Comparison of ENCODE assay signal across 8 cellular contexts in genomic region chr7:100602889-100603696, GRCh38. TPM values are rescaled to one million over a fixed set of nuclear protein-coding genes. Genes with fewer than 3 reads are reported as not detected.
DNase-seq lines count a peak whose midpoint lies in the region; ATAC-seq lines count a peak whose summit lies in the region.

No MANE protein-coding gene starts in this region.

- no peaks in the 10 kb centered on the region for H3K36me3 Mint-ChIP-seq in T-helper 2 cell treated with Interferon-gamma antibody and Interleukin-4, amounts not matched to agents 5 μg/mL and 100 μg/mL, for 36 hours (ENCODE audit: low read depth)

- 89% methylated on average over 20 of the region's 20 CpGs for WGBS in thymus

- ATAC-seq in HG02623 (IDR thresholded peaks at IDR 0.05; ENCODE audit: unreplicated experiment) = no peak

- no peaks in the 10 kb centered on the region for H3K9me3 Mint-ChIP-seq in T-helper 2 cell treated with Interferon-gamma antibody and Interleukin-4, amounts not matched to agents 5 μg/mL and 100 μg/mL, for 36 hours

- H3K4me1 Mint-ChIP-seq in T-helper 2 cell treated with Interferon-gamma antibody and Interleukin-4, amounts not matched to agents 5 μg/mL and 100 μg/mL, for 36 hours (ENCODE audit: low read depth) = peaks cover 16% of the 10 kb centered on the region

- peak overlapping the region; percentile 87 for H3K4me3 Mint-ChIP-seq in T-helper 2 cell treated with Interferon-gamma antibody and Interleukin-4, amounts not matched to agents 5 μg/mL and 100 μg/mL, for 36 hours

- no peaks in the 10 kb centered on the region for H3K27me3 Mint-ChIP-seq in T-helper 2 cell treated with Interferon-gamma antibody and Interleukin-4, amounts not matched to agents 5 μg/mL and 100 μg/mL, for 36 hours (ENCODE audit: low read depth)

- H3K27me3 ChIP-seq in adipocyte (replicated peaks; ENCODE audit: control insufficient read depth, insufficient read depth, low read length) (no peaks in the 10 kb centered on the region), thymus (ENCODE audit: control insufficient read depth, insufficient read depth) (peaks cover 27% of the 10 kb centered on the region)

- H3K27ac Mint-ChIP-seq in T-helper 2 cell treated with Interferon-gamma antibody and Interleukin-4, amounts not matched to agents 5 μg/mL and 100 μg/mL, for 36 hours = no peak overlapping the region

- H3K9me3 ChIP-seq in adipocyte (ENCODE audit: control insufficient read depth, low read length) (no peaks in the 10 kb centered on the region), thymus (ENCODE audit: control insufficient read depth) (no peaks in the 10 kb centered on the region)

- H3K4me3 ChIP-seq in adipocyte (ENCODE audit: low read length) = peak overlapping the region; percentile 93
- H3K4me3 ChIP-seq in thymus (ENCODE audit: low read length) = no peak overlapping the region

- peak overlapping the region; percentile 90 for H3K9ac ChIP-seq in adipocyte (ENCODE audit: low read length)

- peaks cover 9% of the 10 kb centered on the region for H3K36me3 ChIP-seq in adipocyte (ENCODE audit: control insufficient read depth, insufficient read depth, low read length, severe bottlenecking)
- no peaks in the 10 kb centered on the region for H3K36me3 ChIP-seq in thymus (ENCODE audit: control insufficient read depth, insufficient read depth)

- DNase-seq in T-helper 2 cell treated with Interferon-gamma antibody and Interleukin-4, amounts not matched to agents 5 μg/mL and 100 μg/mL, for 36 hours (ENCODE audit: low spot score) = no peak
- no peak for DNase-seq in T-helper 2 cell
- peak; percentile 93 for DNase-seq in adipocyte (ENCODE audit: low read depth)
- peak; percentile 73 for DNase-seq in iPS-NIHi7 (ENCODE audit: extremely low spot score)
- DNase-seq in NK-92 (lab: John Stamatoyannopoulos, UW; ENCODE audit: unreplicated experiment) = no peak
- DNase-seq in GDM1 (lab: John Stamatoyannopoulos, UW) = no peak

- peaks cover 29% of the 10 kb centered on the region for H3K4me1 ChIP-seq in adipocyte (ENCODE audit: control insufficient read depth, insufficient read depth, low read length)
- peaks cover 11% of the 10 kb centered on the region for H3K4me1 ChIP-seq in thymus (ENCODE audit: control insufficient read depth, insufficient read depth, low read length)

- peak overlapping the region; percentile 74 for H3K27ac ChIP-seq in thymus (ENCODE audit: low read depth)

RNA-seq across cellular contexts. Expression of gene PCOLCE, which starts 0.9 kb away (rescaled TPM):
- 25.3 TPM for polyA plus RNA-seq in thymus

RNA-seq across cellular contexts. Expression of gene MOSPD3, which starts 9.2 kb away (rescaled TPM):
- polyA plus RNA-seq in thymus = 21.6 TPM

RNA-seq across cellular contexts. Expression of gene FBXO24, which starts 17.0 kb away (rescaled TPM):
- 1.3 TPM for polyA plus RNA-seq in thymus

RNA-seq across cellular contexts. Expression of gene LRCH4, which starts 17.2 kb away (rescaled TPM):
- 423 TPM for polyA plus RNA-seq in thymus

RNA-seq across cellular contexts. Expression of gene SAP25, which starts 29.4 kb away (rescaled TPM):
- polyA plus RNA-seq in thymus = 183 TPM

Comparison
In these comparisons a context has a peak if more than half of its experiments do, and no peak if none do; other contexts are left out.
1. DNase-seq: peak in adipocyte (single experiment) and iPS-NIHi7 (single experiment); none in T-helper 2 cell treated with Interferon-gamma antibody and Interleukin-4, amounts not matched to agents 5 μg/mL and 100 μg/mL, for 36 hours (single experiment), T-helper 2 cell (0 of 5), NK-92 (single experiment) and GDM1 (single experiment).